Comparison of ENCODE assay signal across 24 cellular contexts in the genomic region with DNA sequence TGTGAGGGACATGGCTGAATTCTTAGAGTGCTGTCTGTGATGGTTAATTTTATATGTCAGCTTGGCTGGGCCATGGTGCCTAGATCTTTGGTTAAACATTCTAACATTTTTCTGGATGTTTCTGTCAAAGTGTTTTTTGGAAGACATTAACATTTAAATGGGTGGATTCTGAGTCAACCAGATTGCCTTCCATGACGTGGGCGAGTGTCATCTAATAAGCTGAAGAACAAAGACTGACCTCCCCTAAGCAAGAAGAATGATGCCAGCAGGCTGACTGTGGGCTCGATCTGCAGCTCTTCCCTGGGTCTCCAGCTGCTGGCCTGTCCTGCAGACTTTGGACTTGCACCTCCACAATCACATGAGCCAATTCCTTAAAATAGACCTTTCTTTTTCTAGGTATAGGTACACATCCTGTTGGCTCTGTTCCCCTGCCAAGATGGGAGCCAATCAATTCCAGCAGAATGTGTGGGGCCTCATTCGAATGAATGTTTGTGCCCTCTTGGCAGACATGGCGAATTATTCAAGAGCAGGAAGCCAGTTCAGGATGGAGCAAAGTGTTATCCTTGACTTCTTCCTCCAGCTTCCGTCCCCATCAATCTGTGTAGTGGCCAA. TPM values are rescaled to one million over a fixed set of nuclear protein-coding genes. Genes with fewer than 3 reads are reported as not detected.
DNase-seq lines count a peak whose midpoint lies in the region; ATAC-seq and TF ChIP-seq lines count a peak whose summit lies in the region.
"Had no signal": no experiment of that assay in that cellular context is flagged by ENCODE, and none has a peak within 500 bp of the region (broad histone marks: within the 10 kb centered on the region; RNA-seq: fewer than 3 reads in every experiment).

No MANE protein-coding gene starts in this region.

- in situ Hi-C loops in transverse colon (cut with MboI; ENCODE audit: low pct_ligation_motif_present in 1 of 4, low pct_unique_long_range_greater_than_20kb in 1 of 4, low sequenced_read_pairs in 3 of 4): loop anchor here in 2 of 4 donors (25.0 kb wide), 3 partner anchors 238 to 463 kb away; a partner anchor contains a TSS

- TF ChIP-seq CTCF in PC-3 (conservative IDR thresholded peaks at IDR 0.05; ENCODE audit: low read depth, low read length): no peak
- TF ChIP-seq CTCF in foreskin fibroblast (IDR thresholded peaks at IDR 0.05; ENCODE audit: low read depth, low read length): no peak
- no peak for TF ChIP-seq CTCF in transverse colon (IDR thresholded peaks at IDR 0.05)
- TF ChIP-seq CTCF in colonic mucosa (IDR thresholded peaks at IDR 0.05): no peak

- no peaks in the 10 kb centered on the region for H3K9me2 ChIP-seq in PC-3 (replicated peaks; ENCODE audit: low read length)

- H3K9me3 ChIP-seq in PC-3 (ENCODE audit: low read length): no peaks in the 10 kb centered on the region
- H3K9me3 ChIP-seq in transverse colon: no peaks in the 10 kb centered on the region
- H3K9me3 ChIP-seq in colonic mucosa: no peaks in the 10 kb centered on the region
- H3K9me3 ChIP-seq: esophagus squamous epithelium, SJCRH30 had no signal

- no peaks in the 10 kb centered on the region for H3K36me3 Mint-ChIP-seq in activated CD4-positive, alpha-beta T cell treated with anti-CD3 and anti-CD28 coated beads, Interleukin-2, amount 10 ng/mL, durations not matched to agents 24 days and 14 days (ENCODE audit: low read depth)
- H3K36me3 Mint-ChIP-seq: CD14-positive monocyte; naive thymus-derived CD8-positive, alpha-beta T cell had no signal

- intact Hi-C loops in PC-3 (cut with micrococcal nuclease) (loop anchor here (5.0 to 10.0 kb wide), 2 partner anchors 128 to 1121 kb away; a partner anchor contains a TSS), transverse colon (cut with DNase I; ENCODE audit: low total_unique reads) (no loop called here), colonic mucosa (cut with DNase I) (loop anchor here (10.0 kb wide), 1 partner anchor 251 kb away; a partner anchor contains a TSS)
- intact Hi-C loops in activated CD4-positive, alpha-beta T cell treated with anti-CD3 and anti-CD28 coated beads, Interleukin-2, amount 10 ng/mL, durations not matched to agents 24 days and 14 days (cut with micrococcal nuclease): no loop called here

- TF ChIP-seq POLR2A in transverse colon (IDR thresholded peaks at IDR 0.05): no peak

- WGBS in transverse colon (ENCODE audit: low coverage in 1 of 2), 2 donors: 53 to 58% methylated on average over 2 to 6 of the region's 6 CpGs

- H3K9me3 Mint-ChIP-seq in activated CD4-positive, alpha-beta T cell treated with anti-CD3 and anti-CD28 coated beads, Interleukin-2, amount 10 ng/mL, durations not matched to agents 24 days and 14 days: no peaks in the 10 kb centered on the region
- H3K9me3 Mint-ChIP-seq: CD14-positive monocyte; naive thymus-derived CD8-positive, alpha-beta T cell had no signal

- peak overlapping the region; percentile 83 for H3K27ac ChIP-seq in PC-3 (ENCODE audit: low read length)
- H3K27ac ChIP-seq in transverse colon: peak overlapping the region in 3 of 4 donors; percentile 60 to 66 (median 64)
- H3K27ac ChIP-seq in colonic mucosa: no peak overlapping the region
- H3K27ac ChIP-seq: KMS-11, SJCRH30 had no signal

- H3F3A ChIP-seq in PC-3 (ENCODE audit: low read length, unreplicated experiment): no peaks in the 10 kb centered on the region

- H3K4me3 Mint-ChIP-seq in activated CD4-positive, alpha-beta T cell treated with anti-CD3 and anti-CD28 coated beads, Interleukin-2, amount 10 ng/mL, durations not matched to agents 24 days and 14 days: no peak overlapping the region
- H3K4me3 Mint-ChIP-seq: CD14-positive monocyte; naive thymus-derived CD8-positive, alpha-beta T cell had no signal

- ATAC-seq in PC-3: no peak
- ATAC-seq: HCT116; naive thymus-derived CD8-positive, alpha-beta T cell had no signal

- DNase-seq in ELR (ENCODE audit: low read depth) (peak; percentile 27), PC-3 (no peak), foreskin fibroblast (peak; percentile 52 to 72), transverse colon (no peak), 8988T (no peak), colonic mucosa (no peak)
- DNase-seq in activated CD4-positive, alpha-beta T cell treated with anti-CD3 and anti-CD28 coated beads, Interleukin-2, amount 10 ng/mL, durations not matched to agents 24 days and 14 days: no peak
- DNase-seq: activated CD8-positive, alpha-beta memory T cell treated with anti-CD3 and anti-CD28 coated beads, Interleukin-2, amount 50 U/mL, for 4 hours; activated gamma-delta T cell; DND-41; effector memory CD4-positive, alpha-beta T cell; esophagus squamous epithelium; naive thymus-derived CD8-positive, alpha-beta T cell; NCI-H1092 treated with DMSO at 0.1 percent for 48 hours; NCI-H524 treated with DMSO at 0.1 percent for 48 hours; SJCRH30; stimulated activated CD4-positive, alpha-beta T cell treated with anti-CD3 and anti-CD28 coated beads, Interleukin-2, amount 100 ng/mL, for 48 hours; T-helper 9 cell had no signal

- POLR2A ChIA-PET in PC-3 (lab: Charles Lee; ENCODE audit: unreplicated experiment): no interaction called here

- H3K36me3 ChIP-seq in PC-3 (ENCODE audit: low read depth, low read length) (no peaks in the 10 kb centered on the region), transverse colon (no peaks in the 10 kb centered on the region), colonic mucosa (no peaks in the 10 kb centered on the region)
- H3K36me3 ChIP-seq: esophagus squamous epithelium, SJCRH30 had no signal

- no peak overlapping the region for H3K27ac Mint-ChIP-seq in activated CD4-positive, alpha-beta T cell treated with anti-CD3 and anti-CD28 coated beads, Interleukin-2, amount 10 ng/mL, durations not matched to agents 24 days and 14 days

- H3K27me3 ChIP-seq in PC-3 (ENCODE audit: low read length) (no peaks in the 10 kb centered on the region), transverse colon (no peaks in the 10 kb centered on the region), colonic mucosa (no peaks in the 10 kb centered on the region)
- H3K27me3 ChIP-seq: hepatocyte had no signal

- no peak overlapping the region for H3K4me2 ChIP-seq in PC-3 (ENCODE audit: low read length)
- H3K4me2 ChIP-seq: KMS-11 had no signal

- H3K4me1 ChIP-seq in PC-3 (ENCODE audit: insufficient read depth, low read length): peaks cover 33% of the 10 kb centered on the region
- peaks cover 10 to 35% (median 24%) of the 10 kb centered on the region in 4 donors for H3K4me1 ChIP-seq in transverse colon
- H3K4me1 ChIP-seq in colonic mucosa: no peaks in the 10 kb centered on the region
- H3K4me1 ChIP-seq: SJCRH30 had no signal

- H2AFZ ChIP-seq in PC-3 (ENCODE audit: low read length): no peak overlapping the region
- H2AFZ ChIP-seq: hepatocyte had no signal

- CTCF ChIA-PET in PC-3 (lab: Charles Lee): no interaction called here

- H4K20me1 ChIP-seq in PC-3 (ENCODE audit: low read length): no peaks in the 10 kb centered on the region

- no peak overlapping the region for H3K9ac ChIP-seq in PC-3 (ENCODE audit: low read length)
- no peak overlapping the region for H3K9ac ChIP-seq in colonic mucosa (ENCODE audit: low read depth in 2 of 2, low read length in 2 of 2)
- H3K9ac ChIP-seq: KMS-11 had no signal

- H3K27me3 Mint-ChIP-seq in activated CD4-positive, alpha-beta T cell treated with anti-CD3 and anti-CD28 coated beads, Interleukin-2, amount 10 ng/mL, durations not matched to agents 24 days and 14 days: peaks cover 30% of the 10 kb centered on the region

- no peak for TF ChIP-seq EP300 in transverse colon (IDR thresholded peaks at IDR 0.05; ENCODE audit: low read depth)

- H3K4me3 ChIP-seq in PC-3 (ENCODE audit: low read length): no peak overlapping the region
- H3K4me3 ChIP-seq in foreskin fibroblast (ENCODE audit: low read depth in 1 of 2, low read length in 2 of 2): no peak overlapping the region
- no peak overlapping the region for H3K4me3 ChIP-seq in transverse colon
- H3K4me3 ChIP-seq in colonic mucosa: no peak overlapping the region
- H3K4me3 ChIP-seq: esophagus squamous epithelium, hepatocyte, SJCRH30 had no signal

- H3K4me1 Mint-ChIP-seq in activated CD4-positive, alpha-beta T cell treated with anti-CD3 and anti-CD28 coated beads, Interleukin-2, amount 10 ng/mL, durations not matched to agents 24 days and 14 days: peaks cover 6% of the 10 kb centered on the region

- BruUV-seq in PC-3 (replicated peaks; lab: Mats Ljungman, UMichigan): no TSS peak

- H3K79me2 ChIP-seq in PC-3 (ENCODE audit: low read length): no peaks in the 10 kb centered on the region
- H3K79me2 ChIP-seq: hepatocyte had no signal

RNA-seq across cellular contexts. Expression of a gene that starts 21.2 kb away (rescaled TPM):
- 19.6 and 27.1 TPM in 2 replicates for total RNA-seq in PC-3 (2014; rRNA removed)
- 10 to 100 TPM; 27.3 to 84.8 (median 50.2) TPM for total RNA-seq in transverse colon
- total RNA-seq in activated CD4-positive, alpha-beta T cell treated with anti-CD3 and anti-CD28 coated beads, Interleukin-2, amount 10 ng/mL, durations not matched to agents 24 days and 14 days: 19.5 and 19.9 TPM in 2 replicates
- 10 to 100 TPM; 66.1 to 66.4 TPM for total RNA-seq in colonic mucosa

RNA-seq across cellular contexts. Expression of a gene that starts 33.0 kb away (rescaled TPM):
- 0.23 and 0.26 TPM in 2 replicates for total RNA-seq in PC-3 (2014; rRNA removed)
- 1 to 10 TPM in 3 of 4 donors, not detected in 1; 1.1 to 1.6 (median 1.6) TPM for total RNA-seq in transverse colon
- total RNA-seq in activated CD4-positive, alpha-beta T cell treated with anti-CD3 and anti-CD28 coated beads, Interleukin-2, amount 10 ng/mL, durations not matched to agents 24 days and 14 days: not detected in 2 replicates
- total RNA-seq in colonic mucosa: 1 to 10 TPM in 1 of 2 donors, under 1 TPM in 1; 0.50 to 1.1 TPM
- total RNA-seq: hepatocyte; lung microvascular endothelial cell; naive thymus-derived CD8-positive, alpha-beta T cell; skeletal muscle tissue had no signal

RNA-seq across cellular contexts. Expression of a gene that starts 45.0 kb away (rescaled TPM):
- total RNA-seq in PC-3 (2014; rRNA removed): 44.1 and 47.7 TPM in 2 replicates
- total RNA-seq in transverse colon: 10 to 100 TPM; 11.2 to 61.9 (median 39.7) TPM
- total RNA-seq in activated CD4-positive, alpha-beta T cell treated with anti-CD3 and anti-CD28 coated beads, Interleukin-2, amount 10 ng/mL, durations not matched to agents 24 days and 14 days: 44.7 and 44.9 TPM in 2 replicates
- 10 to 100 TPM; 34.6 to 43.9 TPM for total RNA-seq in colonic mucosa

Comparison
In these comparisons a context has a peak if more than half of its experiments do, and no peak if none do; other contexts are left out.
1. DNase-seq: peak in ELR (single experiment) and foreskin fibroblast (2 of 2); none in PC-3 (single experiment), transverse colon (single experiment), 8988T (single experiment), activated CD4-positive, alpha-beta T cell treated with anti-CD3 and anti-CD28 coated beads, Interleukin-2, amount 10 ng/mL, durations not matched to agents 24 days and 14 days (single experiment) and colonic mucosa (single experiment).
2. intact Hi-C loops: an anchor here in PC-3 (5.0 to 10.0 kb wide) and colonic mucosa (10.0 kb wide); none called in transverse colon and activated CD4-positive, alpha-beta T cell treated with anti-CD3 and anti-CD28 coated beads, Interleukin-2, amount 10 ng/mL, durations not matched to agents 24 days and 14 days.